Comparison of ENCODE assay signal across 9 cellular contexts in the genomic region with DNA sequence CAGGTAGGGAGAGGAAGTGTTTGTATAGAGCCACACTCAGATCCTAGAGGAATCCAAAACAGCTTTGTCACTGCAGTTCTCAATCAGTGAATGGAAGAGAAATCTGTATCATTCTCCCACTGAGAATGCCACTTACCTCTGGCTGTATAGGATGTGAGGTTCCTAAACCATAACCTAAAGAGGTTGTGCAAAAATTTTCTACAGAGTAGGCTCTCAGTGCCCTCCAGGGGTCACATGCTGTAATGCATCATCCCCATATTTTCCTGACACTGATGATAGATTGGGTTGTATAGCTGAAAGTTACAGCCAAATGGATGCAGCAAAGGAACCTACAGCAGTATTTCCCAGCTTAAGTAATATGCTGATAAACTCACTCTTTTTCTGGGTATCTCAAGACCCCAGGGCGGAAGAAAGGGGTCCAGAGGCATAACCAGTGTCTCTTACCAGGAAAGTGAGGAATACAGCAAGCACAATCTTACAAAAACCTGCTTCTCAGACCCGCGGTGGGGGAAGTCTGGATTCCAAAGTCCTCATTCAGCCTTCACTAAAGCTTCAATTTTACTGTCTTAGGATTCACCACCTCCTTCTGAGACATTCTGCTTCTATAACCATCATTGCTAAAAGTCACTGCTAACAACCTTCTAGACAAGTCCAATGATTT. TPM values are rescaled to one million over a fixed set of nuclear protein-coding genes. Genes with fewer than 3 reads are reported as not detected.
DNase-seq lines count a peak whose midpoint lies in the region; ATAC-seq and TF ChIP-seq lines count a peak whose summit lies in the region.
"Had no signal": no experiment of that assay in that cellular context is flagged by ENCODE, and none has a peak within 500 bp of the region (broad histone marks: within the 10 kb centered on the region; RNA-seq: fewer than 3 reads in every experiment).

No MANE protein-coding gene starts in this region.

- H3K14ac ChIP-seq in neuronal stem cell (ENCODE audit: low read length): no peak overlapping the region

- H3K4me2 ChIP-seq in neuronal stem cell (ENCODE audit: insufficient read depth, low read length, poor library complexity, severe bottlenecking): no peak overlapping the region

- no peaks in the 10 kb centered on the region for H3K27me3 ChIP-seq in neuronal stem cell (ENCODE audit: control insufficient read depth in 3 of 3, insufficient read depth in 3 of 3, low read depth in 1 of 3, low read length in 3 of 3)
- H3K27me3 ChIP-seq: BLaER1 treated with 17β-estradiol and CSF1 and Interleukin-3, amounts not matched to agents 10 nM and 100 nM had no signal

- no peak overlapping the region for H2BK120ac ChIP-seq in neuronal stem cell (ENCODE audit: low read depth, low read length)

- peak; percentile 62; the same call in 1 of the 2 replicates for TF ChIP-seq CTCF in HEK293 (tag by site-specific recombination; IDR thresholded peaks at IDR 0.05)
- peak; percentile 73 for TF ChIP-seq CTCF in neural crest cell (conservative IDR thresholded peaks at IDR 0.05)

- peak overlapping the region; percentile 60 for H3K4me3 Mint-ChIP-seq in neural crest cell

- no peak overlapping the region for H2BK15ac ChIP-seq in neuronal stem cell (ENCODE audit: low read length)

- no peak overlapping the region for H2BK12ac ChIP-seq in neuronal stem cell (ENCODE audit: low read length)

- H3K4me1 ChIP-seq in HEK293 (ENCODE audit: control insufficient read depth, insufficient read depth, low read length) (peaks cover 6% of the 10 kb centered on the region; the same call in 1 of the 2 replicates), neuronal stem cell (ENCODE audit: control insufficient read depth in 2 of 2, insufficient read depth in 1 of 2, low read depth in 1 of 2, low read length in 2 of 2) (peaks cover 4 to 5% of the 10 kb centered on the region in 2 donors)

- no peak overlapping the region for H3K27ac Mint-ChIP-seq in neural crest cell (ENCODE audit: unreplicated experiment)

- no peaks in the 10 kb centered on the region for H3K27me3 Mint-ChIP-seq in neural crest cell (ENCODE audit: low read depth)

- no peak overlapping the region for H3K23ac ChIP-seq in neuronal stem cell (ENCODE audit: low read depth, low read length, poor library complexity)

- H4K8ac ChIP-seq in neuronal stem cell (ENCODE audit: low read depth, low read length): no peak overlapping the region

- no peak overlapping the region for H3K4me3 ChIP-seq in HEK293 (ENCODE audit: low read depth, low read length)
- H3K4me3 ChIP-seq in neuronal stem cell (ENCODE audit: low read length in 2 of 2): no peak overlapping the region
- H3K4me3 ChIP-seq: BLaER1 treated with 17β-estradiol and CSF1 and Interleukin-3, amounts not matched to agents 10 nM and 100 nM had no signal

- no peak overlapping the region for H2BK5ac ChIP-seq in neuronal stem cell (ENCODE audit: low read length)

- POLR2A ChIA-PET in HEK293 (lab: Yijun Ruan, JAX): interaction anchor here (1.0 to 2.5 kb wide), 4 partner anchors 10 to 77 kb away, joined by 3 to 15 read pairs (median 4); partner anchors contain the start of gene NCKAP5L

- CTCF ChIA-PET in HEK293 (lab: Yijun Ruan, JAX): interaction anchor here (0.6 to 6.7 kb wide), 36 partner anchors 9 to 324 kb away, joined by 3 to 96 read pairs (median 4); partner anchors contain the start of genes NCKAP5L and SMARCD1

- H2AFZ ChIP-seq in neuronal stem cell (ENCODE audit: low read length): no peak overlapping the region

- H3K79me1 ChIP-seq in neuronal stem cell (ENCODE audit: low read depth, low read length): no peaks in the 10 kb centered on the region

- whole genome bisulfite sequencing in neuronal stem cell (ENCODE audit: extremely low coverage in 2 of 2, insufficient read length in 2 of 2, insufficient replicate concordance in 1 of 2), 2 donors: no CpG with 5 or more reads among the region's 3 CpGs

- H3K9ac ChIP-seq in neuronal stem cell (ENCODE audit: low read depth, low read length, poor library complexity): no peak overlapping the region

- peaks cover 21% of the 10 kb centered on the region for H3K4me1 Mint-ChIP-seq in neural crest cell

- no peak overlapping the region for H2AK5ac ChIP-seq in neuronal stem cell (ENCODE audit: low read depth, low read length)

- no peak overlapping the region for H4K91ac ChIP-seq in neuronal stem cell (ENCODE audit: low read depth, low read length, poor library complexity)

- no peak overlapping the region for H3K4ac ChIP-seq in neuronal stem cell (ENCODE audit: low read length)

- H3K9me3 ChIP-seq in HEK293 (ENCODE audit: control insufficient read depth, insufficient read depth, low read depth, low read length) (no peaks in the 10 kb centered on the region), neuronal stem cell (replicated peaks in 1 of 2; ENCODE audit: control insufficient read depth in 2 of 2, insufficient read depth in 1 of 2, low read depth in 1 of 2, low read length in 2 of 2) (no peaks in the 10 kb centered on the region)
- H3K9me3 ChIP-seq: BLaER1 treated with 17β-estradiol and CSF1 and Interleukin-3, amounts not matched to agents 10 nM and 100 nM had no signal

- peaks cover 0 to 5% of the 10 kb centered on the region in 2 experiments; a peak in 1 of 3 replicates for H3K36me3 ChIP-seq in HEK293 (ENCODE audit: control insufficient read depth in 2 of 2, insufficient read depth in 1 of 2, low read length in 2 of 2)
- H3K36me3 ChIP-seq in neuronal stem cell (replicated peaks in 1 of 2; ENCODE audit: control insufficient read depth in 2 of 2, insufficient read depth in 2 of 2, low read length in 2 of 2): peaks cover 0 to 6% of the 10 kb centered on the region in 2 donors

- H3K27ac ChIP-seq in HEK293 (ENCODE audit: extremely low read depth, low read depth, low read length) (no peak overlapping the region), neuronal stem cell (replicated peaks; ENCODE audit: low read length) (no peak overlapping the region)
- H3K27ac ChIP-seq: BLaER1 treated with 17β-estradiol and CSF1 and Interleukin-3, amounts not matched to agents 10 nM and 100 nM had no signal

- no peaks in the 10 kb centered on the region for H3K9me3 Mint-ChIP-seq in neural crest cell

- no peak overlapping the region for H3K18ac ChIP-seq in neuronal stem cell (ENCODE audit: low read length)

- ATAC-seq in HG02973 (IDR thresholded peaks at IDR 0.05; ENCODE audit: unreplicated experiment): no peak

- peak; percentile 7 for DNase-seq in NCI-H2029 treated with DMSO at 0.1 percent for 48 hours (lab: John Stamatoyannopoulos, UW)
- no peak for DNase-seq in NCI-H2029 (lab: John Stamatoyannopoulos, UW)
- DNase-seq in RPMI8226: peak; percentile 53
- peak; percentile 34 to 60 for DNase-seq in dermis microvascular lymphatic vessel endothelial cell (ENCODE audit: low read depth in 2 of 2)
- peak; percentile 37 for DNase-seq in neural crest cell (ENCODE audit: low read depth, low spot score)
- no peak for DNase-seq in neuronal stem cell (ENCODE audit: low spot score)

- H3K36me3 Mint-ChIP-seq in neural crest cell (ENCODE audit: low read depth): no peaks in the 10 kb centered on the region

TF ChIP-seq in HEK293, 187 proteins besides CTCF, POLR2A, EP300 and RAD21:
- peak; percentile 72 for TF ChIP-seq ZNF660 (tag by site-specific recombination; IDR thresholded peaks at IDR 0.05)
- TF ChIP-seq, protein P1, sequence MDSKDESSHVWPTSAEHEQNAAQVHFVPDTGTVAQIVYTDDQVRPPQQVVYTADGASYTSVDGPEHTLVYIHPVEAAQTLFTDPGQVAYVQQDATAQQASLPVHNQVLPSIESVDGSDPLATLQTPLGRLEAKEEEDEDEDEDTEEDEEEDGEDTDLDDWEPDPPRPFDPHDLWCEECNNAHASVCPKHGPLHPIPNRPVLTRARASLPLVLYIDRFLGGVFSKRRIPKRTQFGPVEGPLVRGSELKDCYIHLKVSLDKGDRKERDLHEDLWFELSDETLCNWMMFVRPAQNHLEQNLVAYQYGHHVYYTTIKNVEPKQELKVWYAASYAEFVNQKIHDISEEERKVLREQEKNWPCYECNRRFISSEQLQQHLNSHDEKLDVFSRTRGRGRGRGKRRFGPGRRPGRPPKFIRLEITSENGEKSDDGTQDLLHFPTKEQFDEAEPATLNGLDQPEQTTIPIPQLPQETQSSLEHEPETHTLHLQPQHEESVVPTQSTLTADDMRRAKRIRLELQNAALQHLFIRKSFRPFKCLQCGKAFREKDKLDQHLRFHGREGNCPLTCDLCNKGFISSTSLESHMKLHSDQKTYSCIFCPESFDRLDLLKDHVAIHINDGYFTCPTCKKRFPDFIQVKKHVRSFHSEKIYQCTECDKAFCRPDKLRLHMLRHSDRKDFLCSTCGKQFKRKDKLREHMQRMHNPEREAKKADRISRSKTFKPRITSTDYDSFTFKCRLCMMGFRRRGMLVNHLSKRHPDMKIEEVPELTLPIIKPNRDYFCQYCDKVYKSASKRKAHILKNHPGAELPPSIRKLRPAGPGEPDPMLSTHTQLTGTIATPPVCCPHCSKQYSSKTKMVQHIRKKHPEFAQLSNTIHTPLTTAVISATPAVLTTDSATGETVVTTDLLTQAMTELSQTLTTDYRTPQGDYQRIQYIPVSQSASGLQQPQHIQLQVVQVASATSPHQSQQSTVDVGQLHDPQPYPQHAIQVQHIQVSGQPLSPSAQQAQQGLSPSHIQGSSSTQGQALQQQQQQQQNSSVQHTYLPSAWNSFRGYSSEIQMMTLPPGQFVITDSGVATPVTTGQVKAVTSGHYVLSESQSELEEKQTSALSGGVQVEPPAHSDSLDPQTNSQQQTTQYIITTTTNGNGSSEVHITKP (tag by site-specific recombination; IDR thresholded peaks at IDR 0.05): peak; percentile 50; the same call in 1 of the 2 replicates
- no peak for TF ChIP-seq ZFHX2 (tag by site-specific recombination; conservative IDR thresholded peaks at IDR 0.05)
- no peak for TF ChIP-seq ZNF426 (tag by site-specific recombination; IDR thresholded peaks at IDR 0.05)
- peak; percentile 22; the same call in 1 of the 2 replicates for TF ChIP-seq ZNF10 (tag by site-specific recombination; IDR thresholded peaks at IDR 0.05)
- TF ChIP-seq ZNF654 (tag by site-specific recombination; IDR thresholded peaks at IDR 0.05; ENCODE audit: low read depth): peak; percentile 76
- 0 out of 2 replicates have a peak, but pooled peaks have one; percentile 13 for TF ChIP-seq ZBTB17 (tag by site-specific recombination; IDR thresholded peaks at IDR 0.05)
- peak; percentile 66 for TF ChIP-seq PRDM1 (tag by site-specific recombination; IDR thresholded peaks at IDR 0.05)
- TF ChIP-seq SP7 (tag by site-specific recombination; IDR thresholded peaks at IDR 0.05): 0 out of 2 replicates have a peak, but pooled peaks have one; percentile 15
TF ChIP-seq in HEK293: peak in this region for 7.

RNA-seq across cellular contexts. Expression of gene BCDIN3D, which starts 3.8 kb away (rescaled TPM):
- total RNA-seq in dermis microvascular lymphatic vessel endothelial cell (1.8 and 3.2 TPM in 2 replicates), neural crest cell (7.9 and 9.6 TPM in 2 replicates)
- 5.6 TPM for polyA plus RNA-seq in neuronal stem cell (2013, experiment 1 of 2)
- 6.0 TPM for polyA plus RNA-seq in neuronal stem cell (2013, experiment 2 of 2)

RNA-seq across cellular contexts. Expression of gene NCKAP5L, which starts 10.9 kb away (rescaled TPM):
- total RNA-seq in dermis microvascular lymphatic vessel endothelial cell (5.5 and 7.8 TPM in 2 replicates), neural crest cell (40.8 and 45.0 TPM in 2 replicates)
- polyA plus RNA-seq in neuronal stem cell (2013, experiment 1 of 2): 12.5 TPM
- 13.0 TPM for polyA plus RNA-seq in neuronal stem cell (2013, experiment 2 of 2)

Comparison
In these comparisons a context has a peak if more than half of its experiments do, and no peak if none do; other contexts are left out.
1. DNase-seq: peak in NCI-H2029 treated with DMSO at 0.1 percent for 48 hours (single experiment), RPMI8226 (single experiment), dermis microvascular lymphatic vessel endothelial cell (2 of 2) and neural crest cell (single experiment); none in NCI-H2029 (single experiment) and neuronal stem cell (single experiment).